ENCODE assay signal across 8 cellular contexts in genomic region chr6:18263561-18264337, GRCh38. TPM values are rescaled to one million over a fixed set of nuclear protein-coding genes. Genes with fewer than 3 reads are reported as not detected.
DNase-seq lines count a peak whose midpoint lies in the region; ATAC-seq and TF ChIP-seq lines count a peak whose summit lies in the region.

No MANE protein-coding gene starts in this region.

- H3K9me3 ChIP-seq in SU-DHL-6 (ENCODE audit: insufficient read depth, low read length) (peaks cover 12% of the 10 kb centered on the region; the same call in 1 of the 2 replicates), skeletal muscle tissue (ENCODE audit: control insufficient read depth in 3 of 3, low read length in 3 of 3) (no peaks in the 10 kb centered on the region)

- H3K36me3 ChIP-seq in SU-DHL-6 (ENCODE audit: low read length) (peaks cover 29% of the 10 kb centered on the region), skeletal muscle tissue (ENCODE audit: control insufficient read depth in 3 of 3, insufficient read depth in 3 of 3, low read length in 3 of 3) (no peaks in the 10 kb centered on the region)

- peaks cover 35% of the 10 kb centered on the region for H4K20me1 ChIP-seq in SU-DHL-6 (ENCODE audit: low read depth, low read length)

- H3K9ac ChIP-seq in SU-DHL-6 (ENCODE audit: low read length) (peak overlapping the region; percentile 94), skeletal muscle tissue (ENCODE audit: low read depth in 1 of 3, low read length in 3 of 3) (peak overlapping the region; percentile 81 to 91 (median 88))

- peak overlapping the region; percentile 46 for H2AFZ ChIP-seq in SU-DHL-6 (ENCODE audit: low read depth, low read length, severe bottlenecking)

- peak overlapping the region; percentile 61 for H3K4me3 ChIP-seq in HL-60 (replicated peaks; ENCODE audit: insufficient read depth, low read length)
- peak overlapping the region; percentile 75 for H3K4me3 ChIP-seq in SU-DHL-6 (ENCODE audit: insufficient read depth, low read length, poor library complexity, severe bottlenecking)
- peak overlapping the region; percentile 75 to 94 (median 82) for H3K4me3 ChIP-seq in skeletal muscle tissue (ENCODE audit: low read length in 3 of 3)

- peaks cover 29 to 48% (median 36%) of the 10 kb centered on the region in 3 donors for H3K4me1 ChIP-seq in skeletal muscle tissue (ENCODE audit: control insufficient read depth in 3 of 3, insufficient read depth in 3 of 3, low read length in 3 of 3)

- peaks cover 58% of the 10 kb centered on the region for H3K79me2 ChIP-seq in SU-DHL-6 (ENCODE audit: insufficient read depth, low read length)

- H3F3A ChIP-seq in SU-DHL-6 (ENCODE audit: insufficient read depth) = peaks cover 32% of the 10 kb centered on the region

- H3K27me3 ChIP-seq in HL-60 (ENCODE audit: insufficient read depth, poor library complexity, severe bottlenecking) (no peaks in the 10 kb centered on the region), SU-DHL-6 (ENCODE audit: low read length) (no peaks in the 10 kb centered on the region), skeletal muscle tissue (ENCODE audit: control insufficient read depth in 3 of 3, insufficient read depth in 3 of 3, low read length in 3 of 3) (no peaks in the 10 kb centered on the region)

- no peak for TF ChIP-seq CTCF in HL-60 (IDR thresholded peaks at IDR 0.05; ENCODE audit: insufficient read depth, low read length)
- no peak for TF ChIP-seq CTCF in SU-DHL-6 (IDR thresholded peaks at IDR 0.05; ENCODE audit: insufficient read depth, low read length, poor library complexity, severe bottlenecking)

- H3K27ac ChIP-seq in HL-60 (replicated peaks) (peak overlapping the region; percentile 94), SU-DHL-6 (ENCODE audit: low read depth, low read length) (peak overlapping the region; percentile 86), caudate nucleus (ENCODE audit: low read depth, low read length) (peak overlapping the region; percentile 91), skeletal muscle tissue (ENCODE audit: low read depth, low read length) (peak overlapping the region; percentile 89)

- ATAC-seq in GM19438 (IDR thresholded peaks at IDR 0.05; ENCODE audit: low read depth, unreplicated experiment) (peak; percentile 21), GM19328 (IDR thresholded peaks at IDR 0.05; ENCODE audit: unreplicated experiment) (no peak)

- H3K9me2 ChIP-seq in SU-DHL-6 (replicated peaks; ENCODE audit: insufficient read depth, low read length) = no peaks in the 10 kb centered on the region

- peak overlapping the region; percentile 97 for H3K4me2 ChIP-seq in SU-DHL-6 (ENCODE audit: low read depth, low read length, poor library complexity, severe bottlenecking)

- peak; percentile 85 for DNase-seq in COLO668 (lab: John Stamatoyannopoulos, UW; ENCODE audit: unreplicated experiment)
- peak in 1 of 2 experiments; percentile 16 for DNase-seq in HL-60 (ENCODE audit: low read depth in 1 of 2, low spot score in 1 of 2)
- DNase-seq in caudate nucleus (lab: John Stamatoyannopoulos, UW) = peak in 38 of 61 donors; percentile 25 to 92 (median 62)
- peak; percentile 55 for DNase-seq in iris pigment epithelial cell (ENCODE audit: low read depth)

RNA-seq across cellular contexts. Expression of gene DEK, which starts 0.6 kb away (rescaled TPM):
- 64.2 TPM for total RNA-seq in skeletal muscle tissue
